1 cellular context compared by ENCODE assay signal in genomic region chr17:28745052-28745776, GRCh38.
TF ChIP-seq lines count a peak whose summit lies in the region.

No MANE protein-coding gene starts in this region.

TF ChIP-seq in HepG2, 621 proteins besides CTCF, POLR2A, EP300 and RAD21 (continued from another document and continues in another):
- TF ChIP-seq YY1 (IDR thresholded peaks at IDR 0.05; ENCODE audit: insufficient read depth, insufficient replicate concordance, low read depth, low read length) (no peak), HOXA5 (CRISPR knock-in tag; IDR thresholded peaks at IDR 0.05) (0 out of 2 replicates have a peak, but pooled peaks have one; percentile 59), ETV5 (CRISPR knock-in tag; IDR thresholded peaks at IDR 0.05; ENCODE audit: borderline replicate concordance) (peak; percentile 52; the same call in 1 of the 2 replicates), ZNF781 (CRISPR knock-in tag; IDR thresholded peaks at IDR 0.05; ENCODE audit: borderline replicate concordance, not compliant biosample characterization) (no peak), AHR (CRISPR knock-in tag; IDR thresholded peaks at IDR 0.05) (peak; percentile 54; the same call in 1 of the 2 replicates), TRIM22 (IDR thresholded peaks at IDR 0.05) (no peak), TAF1 (CRISPR knock-in tag; IDR thresholded peaks at IDR 0.05) (peak; percentile 66; the same call in 1 of the 2 replicates), ARNTL (CRISPR knock-in tag; IDR thresholded peaks at IDR 0.05) (no peak; the same call in 1 of the 2 replicates), ZNF687 (CRISPR knock-in tag; IDR thresholded peaks at IDR 0.05) (peak; percentile 77), KDM6A (CRISPR knock-in tag; IDR thresholded peaks at IDR 0.05; ENCODE audit: low read depth) (no peak), LCORL (IDR thresholded peaks at IDR 0.05) (no peak), LCORL (CRISPR knock-in tag; IDR thresholded peaks at IDR 0.05) (peak; percentile 52; the same call in 1 of the 2 replicates), ZNF570 (CRISPR knock-in tag; IDR thresholded peaks at IDR 0.05; ENCODE audit: borderline replicate concordance) (no peak), PREB (CRISPR knock-in tag; IDR thresholded peaks at IDR 0.05) (no peak), GZF1 (CRISPR knock-in tag; IDR thresholded peaks at IDR 0.05) (0 out of 2 replicates have a peak, but pooled peaks have one; percentile 24), SAP130 (CRISPR knock-in tag; IDR thresholded peaks at IDR 0.05; ENCODE audit: low read depth) (peak; percentile 89), ZNF605 (CRISPR knock-in tag; IDR thresholded peaks at IDR 0.05) (no peak), RARA (CRISPR knock-in tag; IDR thresholded peaks at IDR 0.05) (peak; percentile 65), ZFP36 (IDR thresholded peaks at IDR 0.05; ENCODE audit: borderline replicate concordance, low read depth, low read length, partially characterized antibody) (no peak), ZFAT (CRISPR knock-in tag; conservative IDR thresholded peaks at IDR 0.05) (no peak), ATF3 (CRISPR knock-in tag; IDR thresholded peaks at IDR 0.05) (no peak), MIER2 (CRISPR knock-in tag; IDR thresholded peaks at IDR 0.05) (no peak), ZSCAN21 (CRISPR knock-in tag; IDR thresholded peaks at IDR 0.05; ENCODE audit: borderline replicate concordance) (peak; percentile 75; the same call in 1 of the 2 replicates), ZNF18 (CRISPR knock-in tag; IDR thresholded peaks at IDR 0.05; ENCODE audit: insufficient replicate concordance) (no peak), JUND (CRISPR knock-in tag; IDR thresholded peaks at IDR 0.05) (no peak), ZNF318 (CRISPR knock-in tag; IDR thresholded peaks at IDR 0.05) (no peak; the same call in 1 of the 2 replicates), KLF6 (CRISPR knock-in tag; IDR thresholded peaks at IDR 0.05) (no peak), MAZ (IDR thresholded peaks at IDR 0.05; ENCODE audit: borderline replicate concordance, low read depth, low read length) (no peak), MAZ (CRISPR knock-in tag; IDR thresholded peaks at IDR 0.05; ENCODE audit: low read depth) (peak; percentile 70), CSRNP2 (CRISPR knock-in tag; conservative IDR thresholded peaks at IDR 0.05; ENCODE audit: low read depth) (no peak), RXRB (CRISPR knock-in tag; IDR thresholded peaks at IDR 0.05; ENCODE audit: borderline replicate concordance) (peak; percentile 45), ZMYM2 (CRISPR knock-in tag; IDR thresholded peaks at IDR 0.05) (no peak), JUN (CRISPR knock-in tag; IDR thresholded peaks at IDR 0.05) (0 out of 2 replicates have a peak, but pooled peaks have one; percentile 14), ZNF841 (CRISPR knock-in tag; IDR thresholded peaks at IDR 0.05; ENCODE audit: borderline replicate concordance) (no peak), ARID4A (CRISPR knock-in tag; IDR thresholded peaks at IDR 0.05; ENCODE audit: borderline replicate concordance) (peak; percentile 81), ZBTB7A (CRISPR knock-in tag; IDR thresholded peaks at IDR 0.05) (peak; percentile 75), SNAI1 (CRISPR knock-in tag; IDR thresholded peaks at IDR 0.05; ENCODE audit: borderline replicate concordance) (no peak)
